In the genomic region with DNA sequence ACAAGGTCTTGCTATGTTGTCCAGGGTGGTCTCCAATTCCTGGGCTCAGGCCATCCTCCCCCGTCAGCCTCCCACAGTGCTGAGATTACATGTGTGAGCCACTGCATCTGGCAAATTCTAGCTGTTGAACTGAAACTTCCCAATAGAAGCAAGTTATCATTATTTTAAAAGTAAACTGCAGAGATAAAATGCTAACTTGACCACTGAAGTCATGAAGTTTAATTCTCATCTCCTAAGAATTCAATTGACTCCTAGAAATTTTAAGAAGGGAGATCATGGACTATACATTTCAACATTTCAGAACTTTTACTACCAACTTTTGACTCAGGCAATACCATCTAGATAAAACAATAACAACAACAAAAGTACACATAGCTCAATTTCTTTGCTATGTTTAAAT, we compare ENCODE assay signal across 30 cellular contexts. TPM values are rescaled to one million over a fixed set of nuclear protein-coding genes. Genes with fewer than 3 reads are reported as not detected.
A peak's percentile ranks its signal among the peaks of the same experiment; 100 is the strongest.
DNase-seq lines count a peak whose midpoint lies in the region; ATAC-seq, FAIRE-seq and TF ChIP-seq lines count a peak whose summit lies in the region.
"Had no signal": no experiment of that assay in that cellular context is flagged by ENCODE, and none has a peak within 500 bp of the region (broad histone marks: within the 10 kb centered on the region; RNA-seq: fewer than 3 reads in every experiment).

No MANE protein-coding gene starts in this region.

- peaks cover 2% of the 10 kb centered on the region for H3K9me1 ChIP-seq in keratinocyte (ENCODE audit: control insufficient read depth, extremely low read depth, insufficient read depth, low read length)

- peak; percentile 41 for DNase-seq in GM23248
- no peak for DNase-seq in activated T-helper 1 cell treated with anti-CD3 and anti-CD28 coated beads, Interleukin-12 subunit alpha, Interleukin-12 subunit beta, Interleukin-2, Interleukin-4 antibody, amounts not matched to agents 30 ng/mL and 10 ng/mL and 1 ng/mL, durations not matched to agents 14 hours and 24 hours and 36 hours (ENCODE audit: low spot score)
- no peak for DNase-seq in keratinocyte (ENCODE audit: low read depth, low spot score)
- DNase-seq in OCI-M1 (lab: John Stamatoyannopoulos, UW), result no peak
- DNase-seq in LoVo (ENCODE audit: low spot score), result no peak
- no peak for DNase-seq in H7
- DNase-seq: activated CD4-positive, alpha-beta T cell treated with anti-CD3 and anti-CD28 coated beads for 1 hour; activated CD8-positive, alpha-beta T cell treated with anti-CD3 and anti-CD28 coated beads, Interleukin-2, amount 10 ng/mL, durations not matched to agents 7 days and 5 days; activated naive CD4-positive, alpha-beta T cell treated with anti-CD3 and anti-CD28 coated beads, Interleukin-2, amount 10 ng/mL, durations not matched to agents 7 days and 5 days; activated T-cell treated with anti-CD3 and anti-CD28 coated beads, Interleukin-2, amount 50 U/mL, for 24 hours; aorta; CD4-positive, alpha-beta memory T cell; DMS153; dorsolateral prefrontal cortex; GF-D8; left lung; natural killer cell; NCI-H1417 treated with DMSO at 0.1 percent for 48 hours; NCI-H2107; NCI-H510A treated with DMSO at 0.1 percent for 48 hours; right lobe of liver; stimulated activated CD4-positive, alpha-beta T cell treated with anti-CD3 and anti-CD28 coated beads, Interleukin-15, amount 100 ng/mL, for 24 hours; upper lobe of right lung had no signal

- H3K4me2 ChIP-seq in GM23248 (ENCODE audit: unreplicated experiment) (peak overlapping the region; percentile 33), keratinocyte (ENCODE audit: control insufficient read depth, extremely low read depth, insufficient read depth, low read depth, low read length) (peak overlapping the region; percentile 27)

- no peak for ATAC-seq in GM19463 (IDR thresholded peaks at IDR 0.05; ENCODE audit: unreplicated experiment)
- ATAC-seq: activated CD8-positive, alpha-beta T cell treated with anti-CD3 and anti-CD28 coated beads, Interleukin-2, amount 10 ng/mL, durations not matched to agents 7 days and 5 days; left lung; natural killer cell; right lobe of liver; upper lobe of right lung had no signal

- 20 to 21% methylated on average over 1 of the region's 1 CpG for WGBS in GM23248 (ENCODE audit: low coverage in 1 of 2, low lambda C conversion rate in 2 of 2, missing lambda C conversion rate in 2 of 2), 2 experiments

- H3K27me3 Mint-ChIP-seq in activated T-helper 1 cell treated with anti-CD3 and anti-CD28 coated beads, Interleukin-12 subunit alpha, Interleukin-12 subunit beta, Interleukin-2, Interleukin-4 antibody, amounts not matched to agents 30 ng/mL and 10 ng/mL and 1 ng/mL, durations not matched to agents 14 hours and 24 hours and 36 hours (ENCODE audit: insufficient read depth), result peaks cover 5% of the 10 kb centered on the region

- H3K4me3 Mint-ChIP-seq in activated T-helper 1 cell treated with anti-CD3 and anti-CD28 coated beads, Interleukin-12 subunit alpha, Interleukin-12 subunit beta, Interleukin-2, Interleukin-4 antibody, amounts not matched to agents 30 ng/mL and 10 ng/mL and 1 ng/mL, durations not matched to agents 14 hours and 24 hours and 36 hours, result no peak overlapping the region
- H3K4me3 Mint-ChIP-seq: activated CD8-positive, alpha-beta T cell treated with anti-CD3 and anti-CD28 coated beads, Interleukin-2, amount 10 ng/mL, durations not matched to agents 7 days and 5 days; activated naive CD4-positive, alpha-beta T cell treated with anti-CD3 and anti-CD28 coated beads, Interleukin-2, amount 10 ng/mL, durations not matched to agents 7 days and 5 days; activated T-cell treated with anti-CD3 and anti-CD28 coated beads, Interleukin-2, amount 50 U/mL, for 24 hours; CD4-positive, alpha-beta memory T cell; central memory CD8-positive, alpha-beta T cell; mesothelial cell of epicardium; natural killer cell had no signal

- dilution Hi-C loops in keratinocyte (cut with MboI; ENCODE audit: extremely low pct_ligation_motif_present, low sequenced_read_pairs), result no loop called here

- H3K27ac ChIP-seq in ACC112 (ENCODE audit: low read depth, low read length) (peak overlapping the region; percentile 73), GM23248 (peak overlapping the region; percentile 80), keratinocyte (ENCODE audit: control insufficient read depth, insufficient read depth, low read length) (no peak overlapping the region)
- H3K27ac ChIP-seq: foreskin keratinocyte, HL-60, left lung, right lobe of liver, upper lobe of right lung had no signal

- H3K27ac Mint-ChIP-seq in activated T-helper 1 cell treated with anti-CD3 and anti-CD28 coated beads, Interleukin-12 subunit alpha, Interleukin-12 subunit beta, Interleukin-2, Interleukin-4 antibody, amounts not matched to agents 30 ng/mL and 10 ng/mL and 1 ng/mL, durations not matched to agents 14 hours and 24 hours and 36 hours, result peak overlapping the region; percentile 63
- H3K27ac Mint-ChIP-seq: activated CD8-positive, alpha-beta T cell treated with anti-CD3 and anti-CD28 coated beads, Interleukin-2, amount 10 ng/mL, durations not matched to agents 7 days and 5 days; activated naive CD4-positive, alpha-beta T cell treated with anti-CD3 and anti-CD28 coated beads, Interleukin-2, amount 10 ng/mL, durations not matched to agents 7 days and 5 days; activated T-cell treated with anti-CD3 and anti-CD28 coated beads, Interleukin-2, amount 50 U/mL, for 24 hours; CD4-positive, alpha-beta memory T cell; mesothelial cell of epicardium; natural killer cell had no signal

- H3K4me3 ChIP-seq in ACC112 (ENCODE audit: low read depth, low read length), result no peak overlapping the region
- peak overlapping the region; percentile 21 for H3K4me3 ChIP-seq in GM23248
- no peak overlapping the region for H3K4me3 ChIP-seq in keratinocyte (ENCODE audit: control insufficient read depth in 2 of 3, extremely low read depth in 1 of 3, insufficient read depth in 2 of 3, low read depth in 1 of 3, low read length in 3 of 3)
- no peak overlapping the region for H3K4me3 ChIP-seq in H7 (ENCODE audit: insufficient read depth, low read depth, low read length)
- H3K4me3 ChIP-seq: dorsolateral prefrontal cortex, left lung, right lobe of liver, upper lobe of right lung had no signal

- H3K4me1 ChIP-seq in ACC112 (ENCODE audit: control insufficient read depth, insufficient read depth, low read length, unreplicated experiment), result peaks cover 63% of the 10 kb centered on the region
- peaks cover 84% of the 10 kb centered on the region for H3K4me1 ChIP-seq in GM23248 (ENCODE audit: insufficient read depth)
- H3K4me1 ChIP-seq in keratinocyte (ENCODE audit: control insufficient read depth, extremely low read depth, insufficient read depth, low read length), result peaks cover 35% of the 10 kb centered on the region
- H3K4me1 ChIP-seq: left lung, parathyroid adenoma, right lobe of liver, upper lobe of right lung had no signal

- in situ Hi-C loops in GM23248 (cut with MboI), result no loop called here

- H3K9me3 ChIP-seq in GM23248 (ENCODE audit: low read depth) (no peaks in the 10 kb centered on the region), keratinocyte (ENCODE audit: control insufficient read depth, low read depth, low read length) (no peaks in the 10 kb centered on the region)
- H3K9me3 ChIP-seq: right lobe of liver, upper lobe of right lung had no signal

- 0 out of 2 replicates have a peak overlapping the region, but pooled peaks have one; percentile 1 for H3K9ac ChIP-seq in GM23248
- H3K9ac ChIP-seq in keratinocyte (ENCODE audit: control insufficient read depth, extremely low read depth, insufficient read depth, low read length), result no peak overlapping the region
- H3K9ac ChIP-seq: parathyroid adenoma had no signal

- H3K36me3 Mint-ChIP-seq in activated T-helper 1 cell treated with anti-CD3 and anti-CD28 coated beads, Interleukin-12 subunit alpha, Interleukin-12 subunit beta, Interleukin-2, Interleukin-4 antibody, amounts not matched to agents 30 ng/mL and 10 ng/mL and 1 ng/mL, durations not matched to agents 14 hours and 24 hours and 36 hours (ENCODE audit: low read depth), result peaks cover 3% of the 10 kb centered on the region
- H3K36me3 Mint-ChIP-seq: activated naive CD4-positive, alpha-beta T cell treated with anti-CD3 and anti-CD28 coated beads, Interleukin-2, amount 10 ng/mL, durations not matched to agents 7 days and 5 days; mesothelial cell of epicardium; natural killer cell had no signal

- H3K79me2 ChIP-seq in ACC112 (ENCODE audit: control insufficient read depth, insufficient read depth, low read length, unreplicated experiment) (no peaks in the 10 kb centered on the region), GM23248 (ENCODE audit: insufficient read depth) (no peaks in the 10 kb centered on the region), keratinocyte (ENCODE audit: control insufficient read depth, insufficient read depth, low read length) (no peaks in the 10 kb centered on the region)
- H3K79me2 ChIP-seq: parathyroid adenoma had no signal

- TF ChIP-seq CTCF in keratinocyte (optimal IDR thresholded peaks at IDR 0.05 in 1 of 3, IDR thresholded peaks at IDR 0.05 in 1 of 3, conservative IDR thresholded peaks at IDR 0.05 in 1 of 3; ENCODE audit: extremely low read depth in 1 of 3, insufficient read depth in 2 of 3, low read length in 3 of 3), result no peak

- peaks cover 32% of the 10 kb centered on the region for H3K4me1 Mint-ChIP-seq in activated T-helper 1 cell treated with anti-CD3 and anti-CD28 coated beads, Interleukin-12 subunit alpha, Interleukin-12 subunit beta, Interleukin-2, Interleukin-4 antibody, amounts not matched to agents 30 ng/mL and 10 ng/mL and 1 ng/mL, durations not matched to agents 14 hours and 24 hours and 36 hours (ENCODE audit: low read depth)
- H3K4me1 Mint-ChIP-seq: central memory CD8-positive, alpha-beta T cell; natural killer cell had no signal

- FAIRE-seq in keratinocyte (lab: Jason Lieb, UNC), result no peak

- H4K20me1 ChIP-seq in GM23248 (ENCODE audit: insufficient read depth) (no peaks in the 10 kb centered on the region), keratinocyte (ENCODE audit: control insufficient read depth, extremely low read depth, insufficient read depth, low read length) (no peaks in the 10 kb centered on the region)

- no peaks in the 10 kb centered on the region for H3K9me3 Mint-ChIP-seq in activated T-helper 1 cell treated with anti-CD3 and anti-CD28 coated beads, Interleukin-12 subunit alpha, Interleukin-12 subunit beta, Interleukin-2, Interleukin-4 antibody, amounts not matched to agents 30 ng/mL and 10 ng/mL and 1 ng/mL, durations not matched to agents 14 hours and 24 hours and 36 hours
- H3K9me3 Mint-ChIP-seq: activated naive CD4-positive, alpha-beta T cell treated with anti-CD3 and anti-CD28 coated beads, Interleukin-2, amount 10 ng/mL, durations not matched to agents 7 days and 5 days; activated T-cell treated with anti-CD3 and anti-CD28 coated beads, Interleukin-2, amount 50 U/mL, for 24 hours; central memory CD8-positive, alpha-beta T cell; mesothelial cell of epicardium; natural killer cell had no signal

- peaks cover 74% of the 10 kb centered on the region for H3F3A ChIP-seq in GM23248 (ENCODE audit: insufficient read depth)

- H2AFZ ChIP-seq in ACC112 (ENCODE audit: low read length, unreplicated experiment) (no peak overlapping the region), GM23248 (no peak overlapping the region), keratinocyte (ENCODE audit: control insufficient read depth, low read length) (no peak overlapping the region)

- H3K36me3 ChIP-seq in ACC112 (ENCODE audit: insufficient read depth, low read length) (no peaks in the 10 kb centered on the region), GM23248 (ENCODE audit: low read depth) (no peaks in the 10 kb centered on the region), keratinocyte (ENCODE audit: control insufficient read depth in 2 of 2, extremely low read depth in 1 of 2, insufficient read depth in 2 of 2, low read length in 2 of 2) (no peaks in the 10 kb centered on the region), H7 (replicated peaks; ENCODE audit: control insufficient read depth, insufficient read depth, low read length) (no peaks in the 10 kb centered on the region)
- H3K36me3 ChIP-seq: left lung, right lobe of liver, upper lobe of right lung had no signal

- H3K27me3 ChIP-seq in ACC112 (ENCODE audit: insufficient read depth, low read length), result no peaks in the 10 kb centered on the region
- no peaks in the 10 kb centered on the region for H3K27me3 ChIP-seq in GM23248 (replicated peaks; ENCODE audit: insufficient read depth)
- H3K27me3 ChIP-seq in keratinocyte (ENCODE audit: control insufficient read depth, extremely low read depth, insufficient read depth, low read length), result no peaks in the 10 kb centered on the region
- H3K27me3 ChIP-seq in H7 (ENCODE audit: control insufficient read depth, insufficient read depth, low read length), result no peaks in the 10 kb centered on the region
- H3K27me3 ChIP-seq: foreskin keratinocyte, left lung, right lobe of liver had no signal

- intact Hi-C loops in activated T-helper 1 cell treated with anti-CD3 and anti-CD28 coated beads, Interleukin-12 subunit alpha, Interleukin-12 subunit beta, Interleukin-2, Interleukin-4 antibody, amounts not matched to agents 30 ng/mL and 10 ng/mL and 1 ng/mL, durations not matched to agents 14 hours and 24 hours and 36 hours (cut with micrococcal nuclease), result no loop called here

- no peaks in the 10 kb centered on the region for H3K9me2 ChIP-seq in GM23248 (ENCODE audit: insufficient read depth)

RNA-seq across cellular contexts. Expression of a gene that starts 11.7 kb away (rescaled TPM):
- total RNA-seq in GM23248 (2014; rRNA removed; shearing (Covaris generic)), result 44.1 and 48.4 TPM in 2 replicates
- polyA plus RNA-seq in GM23248 (2016; fragmentation: Nextera tagmentation; extraction: Ambion mirVana), result 37.9 and 41.9 TPM in 2 replicates
- total RNA-seq in activated T-helper 1 cell treated with anti-CD3 and anti-CD28 coated beads, Interleukin-12 subunit alpha, Interleukin-12 subunit beta, Interleukin-2, Interleukin-4 antibody, amounts not matched to agents 30 ng/mL and 10 ng/mL and 1 ng/mL, durations not matched to agents 14 hours and 24 hours and 36 hours, result 71.9 and 74.0 TPM in 2 replicates
- 18.0 to 35.4 TPM (median 23.6 TPM) in 3 replicates for polyA plus RNA-seq in keratinocyte
- 47.6 TPM for polyA plus RNA-seq in keratinocyte (2011; ENCODE audit: low read depth)
- polyA plus RNA-seq in keratinocyte (2011; cell fraction: cytosol; rRNA removed), result 11.3 and 18.6 TPM in 2 replicates
- polyA plus RNA-seq in keratinocyte (2011; cell fraction: nucleus; rRNA removed), result 20.3 and 31.2 TPM in 2 replicates
- polyA plus RNA-seq in keratinocyte (2012; ENCODE audit: low replicate concordance), result 13.1 and 21.2 TPM in 2 replicates
- 7.2 to 30.0 TPM (median 15.8 TPM) in 3 replicates for polyA minus RNA-seq in keratinocyte
- polyA minus RNA-seq in keratinocyte (2011; cell fraction: cytosol; rRNA and poly(A)+ RNA removed), result 16.5 TPM
- 12.6 and 17.8 TPM in 2 replicates for polyA minus RNA-seq in keratinocyte (2011; cell fraction: nucleus; rRNA and poly(A)+ RNA removed)
- total RNA-seq in H7 (2014; rRNA removed; shearing (Covaris generic)), result 56.9 and 60.8 TPM in 2 replicates

RNA-seq across cellular contexts. Expression of a gene that starts 24.5 kb away (rescaled TPM):
- total RNA-seq in GM23248 (2014; rRNA removed; shearing (Covaris generic)), result 3.4 and 3.5 TPM in 2 replicates
- polyA plus RNA-seq in GM23248 (2016; fragmentation: Nextera tagmentation; extraction: Ambion mirVana), result 1.4 TPM in 2 replicates
- not detected in 2 replicates for total RNA-seq in activated T-helper 1 cell treated with anti-CD3 and anti-CD28 coated beads, Interleukin-12 subunit alpha, Interleukin-12 subunit beta, Interleukin-2, Interleukin-4 antibody, amounts not matched to agents 30 ng/mL and 10 ng/mL and 1 ng/mL, durations not matched to agents 14 hours and 24 hours and 36 hours
- polyA plus RNA-seq in keratinocyte, result 0.03 TPM in 1 of 3 replicates, not detected in the others
- not detected for polyA plus RNA-seq in keratinocyte (2011; ENCODE audit: low read depth)
- polyA plus RNA-seq in keratinocyte (2011; cell fraction: cytosol; rRNA removed), result not detected in 2 replicates
- not detected in 2 replicates for polyA plus RNA-seq in keratinocyte (2011; cell fraction: nucleus; rRNA removed)
- polyA plus RNA-seq in keratinocyte (2012; ENCODE audit: low replicate concordance), result not detected in 2 replicates
- polyA minus RNA-seq in keratinocyte, result not detected in 3 replicates
- polyA minus RNA-seq in keratinocyte (2011; cell fraction: cytosol; rRNA and poly(A)+ RNA removed), result not detected
- polyA minus RNA-seq in keratinocyte (2011; cell fraction: nucleus; rRNA and poly(A)+ RNA removed), result not detected in 2 replicates
- not detected in 2 replicates for total RNA-seq in H7 (2014; rRNA removed; shearing (Covaris generic))
- total RNA-seq: activated CD8-positive, alpha-beta T cell treated with anti-CD3 and anti-CD28 coated beads, Interleukin-2, amount 10 ng/mL, durations not matched to agents 7 days and 5 days; aorta; CD4-positive, alpha-beta memory T cell; foreskin keratinocyte; mesothelial cell of epicardium; natural killer cell; right lobe of liver; upper lobe of right lung had no signal
- polyA plus RNA-seq: aorta; CD4-positive, alpha-beta memory T cell had no signal

RNA-seq across cellular contexts. Expression of a gene that starts 34.2 kb away (rescaled TPM):
- total RNA-seq in GM23248 (2014; rRNA removed; shearing (Covaris generic)), result 45.3 and 47.7 TPM in 2 replicates
- polyA plus RNA-seq in GM23248 (2016; fragmentation: Nextera tagmentation; extraction: Ambion mirVana), result 33.1 and 33.7 TPM in 2 replicates
- total RNA-seq in activated T-helper 1 cell treated with anti-CD3 and anti-CD28 coated beads, Interleukin-12 subunit alpha, Interleukin-12 subunit beta, Interleukin-2, Interleukin-4 antibody, amounts not matched to agents 30 ng/mL and 10 ng/mL and 1 ng/mL, durations not matched to agents 14 hours and 24 hours and 36 hours, result 59.9 and 64.3 TPM in 2 replicates
- 4.7 to 27.4 TPM (median 17.7 TPM) in 3 replicates for polyA plus RNA-seq in keratinocyte
- polyA plus RNA-seq in keratinocyte (2011; ENCODE audit: low read depth), result 0.55 TPM
- 4.2 and 9.5 TPM in 2 replicates for polyA plus RNA-seq in keratinocyte (2011; cell fraction: cytosol; rRNA removed)
- 7.2 and 9.0 TPM in 2 replicates for polyA plus RNA-seq in keratinocyte (2011; cell fraction: nucleus; rRNA removed)
- polyA plus RNA-seq in keratinocyte (2012; ENCODE audit: low replicate concordance), result 1.1 and 16.6 TPM in 2 replicates
- 2.3 to 17.4 TPM (median 4.1 TPM) in 3 replicates for polyA minus RNA-seq in keratinocyte
- polyA minus RNA-seq in keratinocyte (2011; cell fraction: cytosol; rRNA and poly(A)+ RNA removed), result 5.8 TPM
- polyA minus RNA-seq in keratinocyte (2011; cell fraction: nucleus; rRNA and poly(A)+ RNA removed), result 2.2 and 3.1 TPM in 2 replicates
- total RNA-seq in H7 (2014; rRNA removed; shearing (Covaris generic)), result 171 and 186 TPM in 2 replicates
